In genomic region chr6:73612611-73613010, GRCh38 we compare ENCODE assay signal across 23 cellular contexts.
"Had no signal": no experiment of that assay in that cellular context is flagged by ENCODE, and none has a peak within 500 bp of the region (broad histone marks: within the 10 kb centered on the region; RNA-seq: fewer than 3 reads in every experiment).

No MANE protein-coding gene starts in this region.

- H3K27me3 Mint-ChIP-seq: naive thymus-derived CD4-positive, alpha-beta T cell; type B pancreatic cell had no signal

- ATAC-seq: left cardiac atrium; lower lobe of right lung; naive thymus-derived CD4-positive, alpha-beta T cell; sciatic nerve; stimulated activated effector memory CD8-positive, alpha-beta T cell treated with anti-CD3 and anti-CD28 coated beads, Interleukin-12 subunit alpha, Interleukin-12 subunit beta, amount 100 ng/mL, for 72 hours had no signal

- H3K4me3 Mint-ChIP-seq: immature natural killer cell; naive thymus-derived CD4-positive, alpha-beta T cell; nephron; stimulated activated effector memory CD8-positive, alpha-beta T cell treated with anti-CD3 and anti-CD28 coated beads, Interleukin-12 subunit alpha, Interleukin-12 subunit beta, amount 100 ng/mL, for 72 hours; type B pancreatic cell had no signal

- H3K27me3 ChIP-seq: dorsolateral prefrontal cortex, right atrium auricular region, stomach, thyroid gland had no signal

- H3K9me3 ChIP-seq: left ventricle myocardium inferior, lower lobe of right lung, prostate gland, right atrium auricular region, stomach, thyroid gland had no signal

- H3K4me1 Mint-ChIP-seq: nephron; stimulated activated effector memory CD8-positive, alpha-beta T cell treated with anti-CD3 and anti-CD28 coated beads, Interleukin-12 subunit alpha, Interleukin-12 subunit beta, amount 100 ng/mL, for 72 hours had no signal

- H3K4me3 ChIP-seq: dorsolateral prefrontal cortex, left ventricle myocardium inferior, lower lobe of right lung, prostate gland, right atrium auricular region, stomach, thyroid gland had no signal

- H3K9me3 Mint-ChIP-seq: immature natural killer cell; naive thymus-derived CD4-positive, alpha-beta T cell; nephron; stimulated activated effector memory CD8-positive, alpha-beta T cell treated with anti-CD3 and anti-CD28 coated beads, Interleukin-12 subunit alpha, Interleukin-12 subunit beta, amount 100 ng/mL, for 72 hours; type B pancreatic cell had no signal

- H3K27ac ChIP-seq: dorsolateral prefrontal cortex, left ventricle myocardium inferior, lower lobe of right lung, prostate gland, right atrium auricular region, stomach, thyroid gland had no signal

- H3K27ac Mint-ChIP-seq: immature natural killer cell; naive thymus-derived CD4-positive, alpha-beta T cell; nephron; stimulated activated effector memory CD8-positive, alpha-beta T cell treated with anti-CD3 and anti-CD28 coated beads, Interleukin-12 subunit alpha, Interleukin-12 subunit beta, amount 100 ng/mL, for 72 hours; type B pancreatic cell had no signal

- H3K4me1 ChIP-seq: prostate gland, right atrium auricular region, thyroid gland had no signal

- DNase-seq: cerebellar nuclear complex; cortex of kidney; dorsolateral prefrontal cortex; effector CD4-positive, alpha-beta T cell; hypothalamus; immature natural killer cell; left cardiac atrium; left ventricle myocardium inferior; lower lobe of right lung; midbrain; naive thymus-derived CD4-positive, alpha-beta T cell; nucleus accumbens; stimulated activated CD4-positive, alpha-beta T cell treated with anti-CD3 and anti-CD28 coated beads, Interleukin-2, amount 100 ng/mL, for 24 hours; stimulated activated CD4-positive, alpha-beta T cell treated with anti-CD3 and anti-CD28 coated beads, Interleukin-4, amount 100 ng/mL, for 24 hours; stimulated activated naive CD4-positive, alpha-beta T cell treated with Interleukin-2 at 50 U/mL for 16 hours; stomach; thyroid gland had no signal
